Comparison of ENCODE assay signal across 8 cellular contexts in genomic region chr13:110412132-110412912, GRCh38.
A peak's percentile ranks its signal among the peaks of the same experiment; 100 is the strongest.
DNase-seq lines count a peak whose midpoint lies in the region; ATAC-seq and TF ChIP-seq lines count a peak whose summit lies in the region.

No MANE protein-coding gene starts in this region.

- TF ChIP-seq CTCF in CD14-positive monocyte (IDR thresholded peaks at IDR 0.05): peak; percentile 84

- peak; percentile 85 for DNase-seq in CD14-positive monocyte (ENCODE audit: low spot score)
- DNase-seq in NCI-H748 (lab: John Stamatoyannopoulos, UW; ENCODE audit: unreplicated experiment): peak; percentile 57
- peak; percentile 14 for DNase-seq in activated CD8-positive, alpha-beta memory T cell treated with anti-CD3 and anti-CD28 coated beads, Interleukin-2, amount 50 U/mL, for 24 hours (ENCODE audit: extremely low read depth)
- DNase-seq in epithelial cell of prostate (ENCODE audit: low read depth, low spot score): peak; percentile 88
- DNase-seq in mucosa of gallbladder (ENCODE audit: low spot score): peak; percentile 87
- peak; percentile 41 for DNase-seq in stimulated activated CD8-positive, alpha-beta memory T cell treated with anti-CD3 and anti-CD28 coated beads, Interleukin-4, amount 100 ng/mL, for 24 hours (ENCODE audit: low read depth)

- peaks cover 22 to 59% (median 29%) of the 10 kb centered on the region in 3 donors for H3K27me3 Mint-ChIP-seq in CD14-positive monocyte (ENCODE audit: low read depth in 3 of 3)

- H3K4me1 Mint-ChIP-seq in CD14-positive monocyte: peaks cover 7% of the 10 kb centered on the region

- peak; percentile 96 for ATAC-seq in GM19035 (IDR thresholded peaks at IDR 0.05; ENCODE audit: unreplicated experiment)
- ATAC-seq in HG03196 (IDR thresholded peaks at IDR 0.05; ENCODE audit: unreplicated experiment): peak; percentile 79

- peaks cover 0 to 3% (median 0%) of the 10 kb centered on the region in 7 donors for H3K9me3 Mint-ChIP-seq in CD14-positive monocyte

- peak overlapping the region in 1 of 2 donors; percentile 26 for H3K4me3 Mint-ChIP-seq in CD14-positive monocyte

- no peak overlapping the region for H3K27ac Mint-ChIP-seq in CD14-positive monocyte

- H3K36me3 Mint-ChIP-seq in CD14-positive monocyte: no peaks in the 10 kb centered on the region

- H3K27ac ChIP-seq in epithelial cell of prostate: peak overlapping the region; percentile 16

- intact Hi-C loops in CD14-positive monocyte (cut with micrococcal nuclease): loop anchor here (2.0 to 10.0 kb wide), 5 partner anchors 190 to 1450 kb away; no protein-coding TSS in a partner anchor

Comparison
In these comparisons a context has a peak if more than half of its experiments do, and no peak if none do; other contexts are left out.
1. Peak in every context shown above with its lines: DNase-seq, ATAC-seq and H3K27ac ChIP-seq.
2. DNase-seq: peak in every context shown above with its lines; median percentile 88 in epithelial cell of prostate; 87 in mucosa of gallbladder; 85 in CD14-positive monocyte; 57 in NCI-H748; 41 in stimulated activated CD8-positive, alpha-beta memory T cell treated with anti-CD3 and anti-CD28 coated beads, Interleukin-4, amount 100 ng/mL, for 24 hours; 14 in activated CD8-positive, alpha-beta memory T cell treated with anti-CD3 and anti-CD28 coated beads, Interleukin-2, amount 50 U/mL, for 24 hours.